In genomic region chr6:7697432-7697819, GRCh38 we compare ENCODE assay signal across 17 cellular contexts. TPM values are rescaled to one million over a fixed set of nuclear protein-coding genes. Genes with fewer than 3 reads are reported as not detected.
DNase-seq lines count a peak whose midpoint lies in the region; ATAC-seq, FAIRE-seq and TF ChIP-seq lines count a peak whose summit lies in the region.
"Had no signal": no experiment of that assay in that cellular context is flagged by ENCODE, and none has a peak within 500 bp of the region (broad histone marks: within the 10 kb centered on the region; RNA-seq: fewer than 3 reads in every experiment).

No MANE protein-coding gene starts in this region.

- no peak for FAIRE-seq in K562 (lab: Jason Lieb, UNC)

- TF ChIP-seq CTCF in HFFc6 (IDR thresholded peaks at IDR 0.05) (no peak), K562 (IDR thresholded peaks at IDR 0.05 in 2 of 3, conservative IDR thresholded peaks at IDR 0.05 in 1 of 3; ENCODE audit: insufficient read depth in 2 of 3, low read depth in 1 of 3, low read length in 3 of 3) (no peak), lower lobe of right lung (IDR thresholded peaks at IDR 0.05) (no peak)

- in situ Hi-C loops in K562 (cut with MboI) (no loop called here), KBM-7 (cut with MboI; ENCODE audit: low pct_unique_long_range_greater_than_20kb, low sequenced_read_pairs) (no loop called here)

- no peaks in the 10 kb centered on the region for H3K27me3 ChIP-seq in BLaER1 treated with 17β-estradiol and CSF1 and Interleukin-3, amounts not matched to agents 10 nM and 100 nM
- H3K27me3 ChIP-seq in K562 (ENCODE audit: control insufficient read depth in 2 of 2, insufficient read depth in 2 of 2, low read length in 2 of 2) (no peaks in the 10 kb centered on the region), lower lobe of right lung (ENCODE audit: low read depth) (no peaks in the 10 kb centered on the region), H7 (ENCODE audit: control insufficient read depth, insufficient read depth, low read length) (no peaks in the 10 kb centered on the region)
- H3K27me3 ChIP-seq: Peyer's patch, sigmoid colon had no signal

- no peaks in the 10 kb centered on the region for H4K20me1 ChIP-seq in BLaER1 treated with 17β-estradiol and CSF1 and Interleukin-3, amounts not matched to agents 10 nM and 100 nM
- no peaks in the 10 kb centered on the region for H4K20me1 ChIP-seq in K562 (replicated peaks; ENCODE audit: control insufficient read depth, insufficient read depth, low read length)

- H2AFZ ChIP-seq in K562 (ENCODE audit: low read depth, low read length): peak overlapping the region; percentile 97

- TF ChIP-seq POLR2A in K562 (conservative IDR thresholded peaks at IDR 0.05): no peak

- H3K36me3 ChIP-seq in BLaER1 treated with 17β-estradiol and CSF1 and Interleukin-3, amounts not matched to agents 10 nM and 100 nM: no peaks in the 10 kb centered on the region
- no peaks in the 10 kb centered on the region for H3K36me3 ChIP-seq in K562 (ENCODE audit: control insufficient read depth, insufficient read depth, low read length)
- no peaks in the 10 kb centered on the region for H3K36me3 ChIP-seq in lower lobe of right lung
- H3K36me3 ChIP-seq in H7 (replicated peaks; ENCODE audit: control insufficient read depth, insufficient read depth, low read length): no peaks in the 10 kb centered on the region
- H3K36me3 ChIP-seq: HAP-1, Peyer's patch, sigmoid colon had no signal

- no peaks in the 10 kb centered on the region for H3K9me1 ChIP-seq in K562 (ENCODE audit: control insufficient read depth, insufficient read depth, low read length)

- H3K4me1 ChIP-seq in BLaER1 treated with 17β-estradiol and CSF1 and Interleukin-3, amounts not matched to agents 10 nM and 100 nM: peaks cover 19 to 78% (median 48%) of the 10 kb centered on the region in 10 experiments
- H3K4me1 ChIP-seq in K562 (replicated peaks in 1 of 2; ENCODE audit: control insufficient read depth in 2 of 2, insufficient read depth in 2 of 2, low read length in 2 of 2) (peaks cover 11 to 33% of the 10 kb centered on the region in 2 experiments), lower lobe of right lung (peaks cover 8% of the 10 kb centered on the region)
- H3K4me1 ChIP-seq: HAP-1, Peyer's patch, sigmoid colon had no signal

- no peak for TF ChIP-seq EP300 in K562 (IDR thresholded peaks at IDR 0.05; ENCODE audit: low read length)

- H3K9ac ChIP-seq in BLaER1 treated with 17β-estradiol and CSF1 and Interleukin-3, amounts not matched to agents 10 nM and 100 nM: peak overlapping the region; percentile 34 to 76 (median 69); a peak in 20 of 22 replicates
- H3K9ac ChIP-seq in K562 (ENCODE audit: insufficient read depth in 1 of 2, low read depth in 2 of 2, low read length in 2 of 2): peak overlapping the region in 1 of 2 experiments; percentile 57; a peak in 2 of 4 replicates

- H3K36me3 Mint-ChIP-seq in HFFc6 (ENCODE audit: low read depth): no peaks in the 10 kb centered on the region
- H3K36me3 Mint-ChIP-seq: naive thymus-derived CD4-positive, alpha-beta T cell had no signal

- WGBS in K562 (ENCODE audit: insufficient coverage, low coverage, missing lambda C conversion rate): 4% methylated on average over 4 of the region's 4 CpGs

- H3K27me3 Mint-ChIP-seq in HFFc6 (ENCODE audit: insufficient read depth): peaks cover 4% of the 10 kb centered on the region

- peak overlapping the region; percentile 89 for H3K27ac Mint-ChIP-seq in HFFc6
- H3K27ac Mint-ChIP-seq: T-helper 17 cell had no signal

- intact Hi-C loops in K562 (cut with micrococcal nuclease) (no loop called here), lower lobe of right lung (cut with DNase I) (no loop called here)

- H3K79me2 ChIP-seq in K562 (ENCODE audit: control insufficient read depth, insufficient read depth, low read length): no peaks in the 10 kb centered on the region

- peaks cover 0 to 37% (median 16%) of the 10 kb centered on the region in 11 experiments; a peak in 14 of 22 replicates for H3K9me3 ChIP-seq in BLaER1 treated with 17β-estradiol and CSF1 and Interleukin-3, amounts not matched to agents 10 nM and 100 nM (replicated peaks in 1 of 11)
- no peaks in the 10 kb centered on the region; the same call in 1 of the 2 replicates for H3K9me3 ChIP-seq in K562 (replicated peaks; ENCODE audit: control insufficient read depth, insufficient read depth, low read depth, low read length)
- no peaks in the 10 kb centered on the region for H3K9me3 ChIP-seq in lower lobe of right lung
- H3K9me3 ChIP-seq: HAP-1, Peyer's patch, sigmoid colon had no signal

- peak overlapping the region; percentile 39 to 87 (median 70) for H3K4me2 ChIP-seq in BLaER1 treated with 17β-estradiol and CSF1 and Interleukin-3, amounts not matched to agents 10 nM and 100 nM
- H3K4me2 ChIP-seq in K562 (ENCODE audit: insufficient read depth, low read length): peak overlapping the region; percentile 62

- POLR2A ChIA-PET in K562 (lab: Yijun Ruan, JAX): interaction anchor here (0.6 kb wide), 1 partner anchor 26 kb away, joined by 4 read pairs; no protein-coding TSS in a partner anchor

- CTCF ChIA-PET in K562 (lab: Yijun Ruan, JAX; ENCODE audit: low intra/inter-chr PET ratio): no interaction called here

- peak overlapping the region in 5 of 10 experiments; percentile 3 to 30 (median 17); a peak in 4 of 20 replicates for H3K4me3 ChIP-seq in BLaER1 treated with 17β-estradiol and CSF1 and Interleukin-3, amounts not matched to agents 10 nM and 100 nM
- H3K4me3 ChIP-seq in K562: no peak overlapping the region
- no peak overlapping the region for H3K4me3 ChIP-seq in lower lobe of right lung
- no peak overlapping the region for H3K4me3 ChIP-seq in H7 (ENCODE audit: insufficient read depth, low read depth, low read length)
- H3K4me3 ChIP-seq: HAP-1, Peyer's patch, sigmoid colon had no signal

- DNase-seq in HFFc6: no peak
- DNase-seq in K562 (ENCODE audit: extremely low read depth in 1 of 4, low spot score in 3 of 4): no peak
- no peak for DNase-seq in lower lobe of right lung
- DNase-seq in nucleus accumbens (lab: John Stamatoyannopoulos, UW): no peak
- no peak for DNase-seq in NCI-H748 (lab: John Stamatoyannopoulos, UW; ENCODE audit: unreplicated experiment)
- DNase-seq in KBM-7: no peak
- no peak for DNase-seq in H7
- DNase-seq: glutamatergic neuron; naive thymus-derived CD4-positive, alpha-beta T cell; NCI-H1092 treated with DMSO at 0.1 percent for 48 hours; NCI-H345; Peyer's patch; T-helper 17 cell had no signal

- H3K4me3 Mint-ChIP-seq in HFFc6: peak overlapping the region; percentile 82
- H3K4me3 Mint-ChIP-seq: T-helper 17 cell had no signal

- ATAC-seq in K562 (peak; percentile 12), lower lobe of right lung (no peak)

- H3K27ac ChIP-seq in BLaER1 treated with 17β-estradiol and CSF1 and Interleukin-3, amounts not matched to agents 10 nM and 100 nM: peak overlapping the region; percentile 75 to 96 (median 80)
- H3K27ac ChIP-seq in K562 (ENCODE audit: extremely low read depth, low read depth, low read length) (peak overlapping the region; percentile 81), lower lobe of right lung (peak overlapping the region; percentile 33)

- no TSS peak for BruUV-seq in K562 (replicated peaks; lab: Mats Ljungman, UMichigan)

- no peak for TF ChIP-seq RAD21 in K562 (CRISPR knock-in tag; conservative IDR thresholded peaks at IDR 0.05 in 1 of 2, IDR thresholded peaks at IDR 0.05 in 1 of 2)

- H3K9me3 Mint-ChIP-seq in HFFc6: no peaks in the 10 kb centered on the region

- peaks cover 39% of the 10 kb centered on the region for H3K4me1 Mint-ChIP-seq in HFFc6 (ENCODE audit: low read depth)
- H3K4me1 Mint-ChIP-seq: T-helper 17 cell had no signal

RNA-seq across cellular contexts. Expression of gene BMP6, which starts 28.5 kb away (rescaled TPM):
- under 1 TPM in 5 of 6 experiments, not detected in 1; 0.05 to 0.43 (median 0.11) TPM for total RNA-seq in HFFc6 (2021; fragmentation: NEBNext Ultra II Directional; extraction: Animal tissue kit (Norgen Biotek cat#: 25700))
- not detected in 2 replicates for total RNA-seq in K562 (2011; cell fraction: chromatin; rRNA removed; ENCODE audit: low replicate concordance)
- 0.17 TPM in 1 of 2 replicates, not detected in the other for total RNA-seq in K562 (2011; cell fraction: nucleolus; rRNA removed)
- not detected in 2 replicates for total RNA-seq in K562 (2011; cell fraction: nucleoplasm; rRNA removed)
- total RNA-seq in K562 (2014; rRNA removed): not detected in 2 replicates
- 0.10 TPM in 1 of 2 replicates, not detected in the other for total RNA-seq in K562 (2014; rRNA removed; fragmentation: Illumina TruSeq; extraction: Trizol)
- 0.07 and 0.15 TPM in 2 replicates for total RNA-seq in K562 (2015; rRNA removed; fragmentation: Illumina TruSeq; extraction: Trizol)
- 0.07 and 0.13 TPM in 2 replicates for total RNA-seq in K562 (2021)
- polyA plus RNA-seq in K562 (2011; rRNA removed): 0.04 and 0.15 TPM in 2 replicates
- 0.06 and 0.21 TPM in 2 replicates for polyA plus RNA-seq in K562 (2011; cell fraction: cytosol; rRNA removed)
- polyA plus RNA-seq in K562 (2011; cell fraction: nucleus; rRNA removed): 0.06 TPM in 1 of 2 replicates, not detected in the other
- polyA plus RNA-seq in K562 (2012): 0.13 and 0.26 TPM in 2 replicates
- 0.10 TPM in 2 replicates for polyA plus RNA-seq in K562 (2014; fragmentation: Illumina TruSeq; extraction: Trizol)
- polyA plus RNA-seq in K562 (2014; fragmentation: Nextera tagmentation; extraction: Ambion mirVana): under 1 TPM in 1 of 2 experiments, not detected in 1; 0.01 TPM
- polyA plus RNA-seq in K562 (2014; rRNA removed): 0.05 and 0.22 TPM in 2 replicates
- 0.07 and 0.36 TPM in 2 replicates for polyA minus RNA-seq in K562 (2011; rRNA and poly(A)+ RNA removed)
- 1.1 TPM in 1 of 2 replicates, not detected in the other for polyA minus RNA-seq in K562 (2011; cell fraction: cytosol; rRNA and poly(A)+ RNA removed)
- polyA minus RNA-seq in K562 (2011; cell fraction: nucleus; rRNA and poly(A)+ RNA removed): 0.13 and 0.22 TPM in 2 replicates
- 6.6 TPM for total RNA-seq in lower lobe of right lung
- 0.37 and 0.73 TPM in 2 replicates for total RNA-seq in H7 (2014; rRNA removed; shearing (Covaris generic))
- total RNA-seq: HT-29 had no signal
